In genomic region chr18:26279428-26279827, GRCh38 we compare ENCODE assay signal across 7 cellular contexts.
"Had no signal": no experiment of that assay in that cellular context is flagged by ENCODE, and none has a peak within 500 bp of the region (broad histone marks: within the 10 kb centered on the region; RNA-seq: fewer than 3 reads in every experiment).

No MANE protein-coding gene starts in this region.

- ATAC-seq: HepG2 had no signal

- H3K27me3 Mint-ChIP-seq: IgD-negative memory B cell had no signal

- FAIRE-seq: HepG2, HTR-8/SVneo had no signal

- H3K4me1 Mint-ChIP-seq: IgD-negative memory B cell had no signal

- H3K4me3 Mint-ChIP-seq: IgD-negative memory B cell had no signal

- H3K27ac ChIP-seq: HL-60 had no signal

- DNase-seq: IMR-90, KBM-7, KG1 had no signal

- H3K27ac Mint-ChIP-seq: IgD-negative memory B cell had no signal
